8 cellular contexts compared by ENCODE assay signal in the genomic region with DNA sequence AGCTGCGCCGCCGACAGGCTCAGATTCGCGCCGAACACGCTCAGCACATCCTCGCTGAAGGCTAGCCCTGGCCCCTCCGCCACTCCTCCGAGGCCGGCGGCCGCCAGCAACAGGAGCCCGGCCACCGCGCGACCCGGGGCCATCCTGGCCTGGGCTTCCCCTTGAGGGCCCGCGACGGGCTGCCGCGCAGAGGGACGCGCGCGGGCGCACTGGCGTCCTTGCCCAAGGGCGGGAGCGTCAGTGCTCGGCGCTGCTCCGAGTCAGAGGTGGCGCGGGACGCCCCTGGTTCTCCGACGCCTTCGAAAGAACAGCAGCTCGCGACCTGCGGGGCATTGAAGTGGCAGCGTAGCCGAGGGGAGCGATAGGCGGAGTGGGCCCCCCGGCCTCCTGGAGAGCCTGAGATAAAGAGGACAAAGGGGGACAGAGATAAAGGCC. TPM values are rescaled to one million over a fixed set of nuclear protein-coding genes. Genes with fewer than 3 reads are reported as not detected.
DNase-seq lines count a peak whose midpoint lies in the region; ATAC-seq, FAIRE-seq and TF ChIP-seq lines count a peak whose summit lies in the region.

No MANE protein-coding gene starts in this region.

- WGBS in thyroid gland, 2 donors: 3 to 4% methylated on average over 4 to 10 of the region's 48 CpGs

- H3K27me3 ChIP-seq in PC-3 (ENCODE audit: low read length) (no peaks in the 10 kb centered on the region), osteoblast (ENCODE audit: insufficient read depth, low read length) (peaks cover 27% of the 10 kb centered on the region), thyroid gland (no peaks in the 10 kb centered on the region)

- POLR2A ChIA-PET in PC-3 (lab: Charles Lee; ENCODE audit: unreplicated experiment): interaction anchor here (0.6 kb wide), 1 partner anchor 676 kb away, joined by 11 read pairs; no protein-coding TSS in a partner anchor

- H3K79me2 ChIP-seq in PC-3 (ENCODE audit: low read length) (peaks cover 10% of the 10 kb centered on the region; the same call in 1 of the 2 replicates), osteoblast (ENCODE audit: insufficient read depth, low read length) (no peaks in the 10 kb centered on the region)

- H3K4me1 ChIP-seq in PC-3 (ENCODE audit: insufficient read depth, low read length): peaks cover 5% of the 10 kb centered on the region; the same call in 1 of the 2 replicates
- H3K4me1 ChIP-seq in osteoblast (ENCODE audit: insufficient read depth, low read length): peaks cover 15% of the 10 kb centered on the region
- H3K4me1 ChIP-seq in thyroid gland: peaks cover 9 to 10% of the 10 kb centered on the region in 2 donors

- no TSS peak for BruUV-seq in PC-3 (replicated peaks; lab: Mats Ljungman, UMichigan)

- TF ChIP-seq POLR2A in thyroid gland (IDR thresholded peaks at IDR 0.05): peak in 1 of 2 donors; percentile 62

- no peaks in the 10 kb centered on the region for H3F3A ChIP-seq in PC-3 (ENCODE audit: low read length, unreplicated experiment)

- no peak for TF ChIP-seq CTCF in PC-3 (conservative IDR thresholded peaks at IDR 0.05; ENCODE audit: low read depth, low read length)
- no peak for TF ChIP-seq CTCF in osteoblast (IDR thresholded peaks at IDR 0.05; ENCODE audit: extremely low read depth, low read depth, low read length)
- no peak for TF ChIP-seq CTCF in thyroid gland (IDR thresholded peaks at IDR 0.05)

- H3K9me3 ChIP-seq in PC-3 (ENCODE audit: low read length): no peaks in the 10 kb centered on the region
- no peaks in the 10 kb centered on the region for H3K9me3 ChIP-seq in osteoblast (ENCODE audit: low read depth, low read length)
- H3K9me3 ChIP-seq in thyroid gland: no peaks in the 10 kb centered on the region

- peak; percentile 50 to 55 for DNase-seq in AML-193 (lab: John Stamatoyannopoulos, UW)
- peak; percentile 52 for DNase-seq in PC-3
- peak; percentile 56 for DNase-seq in activated effector memory CD4-positive, alpha-beta T cell treated with Interleukin-2 at 50 U/mL for 16 hours
- peak; percentile 41 to 50 for DNase-seq in frontal cortex (ENCODE audit: low spot score in 2 of 2)
- DNase-seq in osteoblast (ENCODE audit: insufficient read length, low spot score, missing footprints): peak; percentile 88
- DNase-seq in thyroid gland: no peak

- H3K4me2 ChIP-seq in PC-3 (ENCODE audit: low read length) (peak overlapping the region; percentile 98), osteoblast (ENCODE audit: insufficient read depth, low read length) (peak overlapping the region; percentile 95)

- H4K20me1 ChIP-seq in PC-3 (ENCODE audit: low read length): no peaks in the 10 kb centered on the region
- H4K20me1 ChIP-seq in osteoblast (ENCODE audit: insufficient read depth, low read length): no peaks in the 10 kb centered on the region

- peak overlapping the region; percentile 52 for H3K9ac ChIP-seq in PC-3 (ENCODE audit: low read length)

- intact Hi-C loops in PC-3 (cut with micrococcal nuclease) (no loop called here), thyroid gland (cut with DNase I) (loop anchor here (10.0 kb wide), 1 partner anchor 80 kb away; no protein-coding TSS in a partner anchor)

- no peak for FAIRE-seq in frontal cortex (lab: Jason Lieb, UNC)

- H3K4me3 ChIP-seq in PC-3 (ENCODE audit: low read length) (peak overlapping the region; percentile 82), osteoblast (ENCODE audit: insufficient read depth, low read length) (peak overlapping the region; percentile 75), thyroid gland (replicated peaks in 1 of 3) (peak overlapping the region; percentile 55 to 63 (median 63))

- H3K27ac ChIP-seq in PC-3 (ENCODE audit: low read length) (peak overlapping the region; percentile 23; the same call in 1 of the 2 replicates), osteoblast (ENCODE audit: low read depth, low read length) (no peak overlapping the region), thyroid gland (peak overlapping the region; percentile 21 to 86 (median 76))

- H3K36me3 ChIP-seq in PC-3 (ENCODE audit: low read depth, low read length) (no peaks in the 10 kb centered on the region), osteoblast (ENCODE audit: insufficient read depth, low read length) (no peaks in the 10 kb centered on the region), thyroid gland (no peaks in the 10 kb centered on the region)

- peak; percentile 59 for ATAC-seq in GM18907 (IDR thresholded peaks at IDR 0.05; ENCODE audit: unreplicated experiment)
- ATAC-seq in HG03108 (IDR thresholded peaks at IDR 0.05; ENCODE audit: unreplicated experiment): peak; percentile 31
- ATAC-seq in PC-3: peak; percentile 76

- H3K9me2 ChIP-seq in PC-3 (replicated peaks; ENCODE audit: low read length): no peaks in the 10 kb centered on the region

- peak overlapping the region; percentile 98 for H2AFZ ChIP-seq in PC-3 (ENCODE audit: low read length)
- H2AFZ ChIP-seq in osteoblast (ENCODE audit: low read length): peak overlapping the region; percentile 95

- CTCF ChIA-PET in PC-3 (lab: Charles Lee): no interaction called here

RNA-seq across cellular contexts. Expression of a gene that starts 0.7 kb away (rescaled TPM):
- total RNA-seq in PC-3 (2014; rRNA removed) (15.8 and 19.5 TPM in 2 replicates), frontal cortex (6.5 TPM), osteoblast (11.2 and 13.3 TPM in 2 replicates), thyroid gland (10 to 100 TPM; 19.4 to 26.7 (median 23.9) TPM)

Comparison
In these comparisons a context has a peak if more than half of its experiments do, and no peak if none do; other contexts are left out.
1. DNase-seq: peak in AML-193 (2 of 2), PC-3 (single experiment), activated effector memory CD4-positive, alpha-beta T cell treated with Interleukin-2 at 50 U/mL for 16 hours (single experiment), frontal cortex (2 of 2) and osteoblast (single experiment); none in thyroid gland (0 of 2).
2. Peak in every context shown above with its lines, with median percentiles within 50 percentile points of each other: ATAC-seq and H3K4me3 ChIP-seq.